In the genomic region with DNA sequence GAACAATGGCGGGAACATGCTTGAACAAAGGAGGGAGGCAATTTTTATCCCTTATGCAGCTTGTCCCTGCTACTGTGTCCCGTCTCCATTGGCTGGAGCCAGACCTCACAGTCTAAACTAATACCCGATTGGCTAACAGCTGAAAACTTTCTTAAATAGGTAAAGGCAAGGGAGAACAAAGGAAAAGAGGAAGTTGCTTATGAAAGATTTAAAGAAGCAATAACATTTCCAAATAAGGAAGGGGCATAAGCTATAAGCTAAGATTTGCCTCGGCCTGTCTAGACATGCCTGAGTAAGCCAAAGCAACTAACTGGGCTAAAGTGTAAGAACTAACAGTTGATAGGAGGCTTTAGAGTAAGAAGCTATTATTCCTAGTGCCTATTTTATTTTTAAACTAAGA, we compare ENCODE assay signal across 13 cellular contexts. TPM values are rescaled to one million over a fixed set of nuclear protein-coding genes. Genes with fewer than 3 reads are reported as not detected.
A peak's percentile ranks its signal among the peaks of the same experiment; 100 is the strongest.
DNase-seq lines count a peak whose midpoint lies in the region; ATAC-seq and TF ChIP-seq lines count a peak whose summit lies in the region.
"Not testable (repeated sequence)": the region's sequence is repeated elsewhere in the genome, so short reads cannot be mapped to it uniquely, and the experiment has no call there.
"Had no signal": no experiment of that assay in that cellular context is flagged by ENCODE, and none has a peak within 500 bp of the region (broad histone marks: within the 10 kb centered on the region; RNA-seq: fewer than 3 reads in every experiment).

No MANE protein-coding gene starts in this region.

- not testable (repeated sequence) for TF ChIP-seq CTCF in OCI-LY3 (IDR thresholded peaks at IDR 0.05; ENCODE audit: low read depth, low read length); fibroblast of the aortic adventitia (IDR thresholded peaks at IDR 0.05; ENCODE audit: insufficient read depth, low read length); smooth muscle cell (IDR thresholded peaks at IDR 0.05; ENCODE audit: borderline replicate concordance, insufficient read depth, poor library complexity, severe bottlenecking)

- H3K9ac ChIP-seq in OCI-LY3 (ENCODE audit: low read length) (peak overlapping the region; percentile 14; the same call in 1 of the 2 replicates), smooth muscle cell (ENCODE audit: low read depth) (peak overlapping the region; percentile 53)

- peak; percentile 44 for ATAC-seq in GM18519 (IDR thresholded peaks at IDR 0.05; ENCODE audit: low FRiP score, unreplicated experiment)
- ATAC-seq in GM21723 (IDR thresholded peaks at IDR 0.05; ENCODE audit: unreplicated experiment): peak; percentile 57

- 71% methylated on average over 4 of the region's 4 CpGs for WGBS in smooth muscle cell (ENCODE audit: low lambda C conversion rate)

- H2AFZ ChIP-seq in OCI-LY3 (ENCODE audit: low read depth, low read length); smooth muscle cell (ENCODE audit: low read depth): not testable (repeated sequence)

- H3K79me2 ChIP-seq in OCI-LY3 (ENCODE audit: low read length); smooth muscle cell (ENCODE audit: low read depth): not testable (repeated sequence)

- not testable (repeated sequence) for H3K27me3 ChIP-seq in OCI-LY3 (ENCODE audit: low read depth, low read length); smooth muscle cell (ENCODE audit: low read depth)

- H3K4me2 ChIP-seq in OCI-LY3 (ENCODE audit: low read length): peak overlapping the region; percentile 21; the same call in 1 of the 2 replicates
- peak overlapping the region; percentile 20 for H3K4me2 ChIP-seq in smooth muscle cell

- H3K4me1 ChIP-seq in OCI-LY3 (ENCODE audit: low read length) (peaks cover 28% of the 10 kb centered on the region), smooth muscle cell (ENCODE audit: low read depth) (peaks cover 10% of the 10 kb centered on the region)

- H3K9me3 ChIP-seq in OCI-LY3 (ENCODE audit: insufficient read depth, low read length); smooth muscle cell (replicated peaks; ENCODE audit: low read depth): not testable (repeated sequence)

- H3K27ac ChIP-seq in OCI-LY3 (ENCODE audit: low read length) (peak overlapping the region; percentile 78), smooth muscle cell (ENCODE audit: low read depth) (peak overlapping the region; percentile 88)

- DNase-seq in CD1c-positive myeloid dendritic cell (ENCODE audit: extremely low spot score) (peak; percentile 8), KBM-7 (peak; percentile 82), amniotic epithelial cell (ENCODE audit: low read depth) (peak; percentile 71), fibroblast of the aortic adventitia (ENCODE audit: low read depth) (peak; percentile 44)
- not testable (repeated sequence) for DNase-seq in smooth muscle cell (lab: John Stamatoyannopoulos, UW; ENCODE audit: unreplicated experiment)

- H4K20me1 ChIP-seq in OCI-LY3 (ENCODE audit: insufficient read depth, low read length); smooth muscle cell (ENCODE audit: low read depth): not testable (repeated sequence)

- H3K36me3 ChIP-seq in OCI-LY3 (replicated peaks; ENCODE audit: low read depth, low read length): peaks cover 14% of the 10 kb centered on the region
- not testable (repeated sequence) for H3K36me3 ChIP-seq in smooth muscle cell (ENCODE audit: low read depth)

- H3K4me3 ChIP-seq in OCI-LY3 (ENCODE audit: low read length); fibroblast of the aortic adventitia (ENCODE audit: low read depth, low read length); smooth muscle cell: not testable (repeated sequence)

- H3F3A ChIP-seq in smooth muscle cell (ENCODE audit: low read depth): not testable (repeated sequence)

- in situ Hi-C loops in KBM-7 (cut with MboI; ENCODE audit: low pct_unique_long_range_greater_than_20kb, low sequenced_read_pairs): not testable (repeated sequence)

RNA-seq across cellular contexts. Expression of a gene that starts 47.2 kb away (rescaled TPM):
- total RNA-seq in fibroblast of the aortic adventitia (ENCODE audit: low replicate concordance) (7.5 TPM in 1 of 2 replicates, not detected in the other), smooth muscle cell (27.2 and 27.4 TPM in 2 replicates)
- polyA plus RNA-seq in smooth muscle cell: 28.9 and 33.5 TPM in 2 replicates
- total RNA-seq: A673; activated CD4-positive, alpha-beta memory T cell treated with anti-CD3 and anti-CD28 coated beads, Interleukin-2, amount 10 ng/mL, durations not matched to agents 7 days and 5 days; CD4-positive, CD25-positive, alpha-beta regulatory T cell; OCI-LY7; T-helper 2 cell treated with Interferon-gamma antibody and Interleukin-4, amounts not matched to agents 100 ng/mL and 5 ng/mL, for 36 hours had no signal
- polyA plus RNA-seq: CD4-positive, CD25-positive, alpha-beta regulatory T cell had no signal
